ENCODE assay signal across 33 cellular contexts in genomic region chr12:117293510-117293909, GRCh38.
DNase-seq lines count a peak whose midpoint lies in the region; ATAC-seq and TF ChIP-seq lines count a peak whose summit lies in the region.
"Had no signal": no experiment of that assay in that cellular context is flagged by ENCODE, and none has a peak within 500 bp of the region (broad histone marks: within the 10 kb centered on the region; RNA-seq: fewer than 3 reads in every experiment).

No MANE protein-coding gene starts in this region.

- H3K4me1 Mint-ChIP-seq in WTC11: peaks cover 9% of the 10 kb centered on the region; the same call in 1 of the 2 replicates
- H3K4me1 Mint-ChIP-seq in glutamatergic neuron (ENCODE audit: low read depth, unreplicated experiment): peaks cover 17% of the 10 kb centered on the region
- H3K4me1 Mint-ChIP-seq: B cell; CD14-positive monocyte; CD4-positive, alpha-beta memory T cell; CD4-positive, CD25-positive, alpha-beta regulatory T cell; CD8-positive, alpha-beta memory T cell had no signal

- H3K27ac ChIP-seq in HEK293 (ENCODE audit: extremely low read depth, low read depth, low read length): no peak overlapping the region
- H3K27ac ChIP-seq in Karpas-422 (ENCODE audit: low read length): no peak overlapping the region
- no peak overlapping the region for H3K27ac ChIP-seq in PC-9
- H3K27ac ChIP-seq: 22Rv1; A549; BLaER1; BLaER1 treated with 17β-estradiol and CSF1 and Interleukin-3, amounts not matched to agents 10 nM and 100 nM; C4-2B had no signal

- H3K4me1 ChIP-seq in HEK293 (ENCODE audit: control insufficient read depth, insufficient read depth, low read length) (no peaks in the 10 kb centered on the region), Karpas-422 (ENCODE audit: low read length) (peaks cover 16% of the 10 kb centered on the region), PC-9 (replicated peaks; ENCODE audit: insufficient read depth) (no peaks in the 10 kb centered on the region)
- H3K4me1 ChIP-seq: A549, BE2C, BLaER1, Caco-2 had no signal

- H3K9ac ChIP-seq in Karpas-422 (ENCODE audit: low read length): 0 out of 2 replicates have a peak overlapping the region, but pooled peaks have one; percentile 38
- H3K9ac ChIP-seq: BLaER1; BLaER1 treated with 17β-estradiol and CSF1 and Interleukin-3, amounts not matched to agents 10 nM and 100 nM had no signal

- H3K9me3 ChIP-seq in HEK293 (ENCODE audit: control insufficient read depth, insufficient read depth, low read depth, low read length): no peaks in the 10 kb centered on the region
- no peaks in the 10 kb centered on the region for H3K9me3 ChIP-seq in Karpas-422 (ENCODE audit: low read length)
- no peaks in the 10 kb centered on the region for H3K9me3 ChIP-seq in PC-9 (ENCODE audit: insufficient read depth, low read depth)
- H3K9me3 ChIP-seq: BE2C, BLaER1, Caco-2 had no signal

- no peak for ATAC-seq in WTC11
- no peak for ATAC-seq in GM19455 (IDR thresholded peaks at IDR 0.05; ENCODE audit: unreplicated experiment)
- ATAC-seq: A549; CD8-positive, alpha-beta T cell had no signal

- intact Hi-C loops in PC-9 (cut with micrococcal nuclease; ENCODE audit: unreplicated experiment): no loop called here

- CTCF ChIA-PET in HEK293 (lab: Yijun Ruan, JAX) (no interaction called here), WTC11 (lab: Charles Lee) (no interaction called here), PC-9 (lab: Charles Lee) (no interaction called here)

- H3K27ac Mint-ChIP-seq in WTC11 (no peak overlapping the region), glutamatergic neuron (ENCODE audit: unreplicated experiment) (peak overlapping the region; percentile 95)
- H3K27ac Mint-ChIP-seq: B cell; CD14-positive monocyte; CD4-positive, alpha-beta memory T cell; CD4-positive, alpha-beta T cell; CD4-positive, CD25-positive, alpha-beta regulatory T cell; CD8-positive, alpha-beta memory T cell; CD8-positive, alpha-beta T cell had no signal

- H3K27me3 Mint-ChIP-seq in WTC11 (ENCODE audit: low read depth) (peaks cover 3% of the 10 kb centered on the region; the same call in 1 of the 2 replicates), glutamatergic neuron (ENCODE audit: unreplicated experiment) (peaks cover 17% of the 10 kb centered on the region)

- H3K4me3 Mint-ChIP-seq in WTC11: no peak overlapping the region
- H3K4me3 Mint-ChIP-seq in glutamatergic neuron (ENCODE audit: unreplicated experiment): peak overlapping the region; percentile 58
- H3K4me3 Mint-ChIP-seq: B cell; CD4-positive, alpha-beta memory T cell; CD4-positive, alpha-beta T cell; CD4-positive, CD25-positive, alpha-beta regulatory T cell; CD8-positive, alpha-beta memory T cell; CD8-positive, alpha-beta T cell had no signal

- H3K4me2 ChIP-seq in Karpas-422 (ENCODE audit: low read depth, low read length, poor library complexity, severe bottlenecking) (peak overlapping the region; percentile 64), PC-9 (no peak overlapping the region)
- H3K4me2 ChIP-seq: A549, BLaER1 had no signal

- no peaks in the 10 kb centered on the region for H3K79me2 ChIP-seq in Karpas-422 (ENCODE audit: low read length)
- no peaks in the 10 kb centered on the region for H3K79me2 ChIP-seq in PC-9 (ENCODE audit: low read depth)

- H4K20me1 ChIP-seq in Karpas-422 (ENCODE audit: insufficient read depth, low read depth, low read length) (no peaks in the 10 kb centered on the region), PC-9 (ENCODE audit: insufficient read depth) (no peaks in the 10 kb centered on the region)
- H4K20me1 ChIP-seq: BLaER1; BLaER1 treated with 17β-estradiol and CSF1 and Interleukin-3, amounts not matched to agents 10 nM and 100 nM had no signal

- H3K4me3 ChIP-seq in HEK293 (ENCODE audit: low read depth, low read length) (no peak overlapping the region), Karpas-422 (ENCODE audit: low read length) (peak overlapping the region; percentile 33; the same call in 1 of the 2 replicates), PC-9 (no peak overlapping the region)
- H3K4me3 ChIP-seq: A549; BLaER1; BLaER1 treated with 17β-estradiol and CSF1 and Interleukin-3, amounts not matched to agents 10 nM and 100 nM had no signal

- H3K9me3 Mint-ChIP-seq in WTC11 (peaks cover 35% of the 10 kb centered on the region), glutamatergic neuron (ENCODE audit: unreplicated experiment) (peaks cover 8% of the 10 kb centered on the region)
- H3K9me3 Mint-ChIP-seq: CD4-positive, alpha-beta T cell; CD8-positive, alpha-beta T cell had no signal

- H3K27me3 ChIP-seq in Karpas-422 (ENCODE audit: low read length) (no peaks in the 10 kb centered on the region), PC-9 (ENCODE audit: insufficient read depth, low read depth) (peaks cover 65% of the 10 kb centered on the region)
- H3K27me3 ChIP-seq: BLaER1; BLaER1 treated with 17β-estradiol and CSF1 and Interleukin-3, amounts not matched to agents 10 nM and 100 nM had no signal

- H3K36me3 ChIP-seq in HEK293 (ENCODE audit: control insufficient read depth in 2 of 2, insufficient read depth in 1 of 2, low read length in 2 of 2) (no peaks in the 10 kb centered on the region), Karpas-422 (ENCODE audit: insufficient read depth, low read length) (no peaks in the 10 kb centered on the region), PC-9 (ENCODE audit: low read depth) (no peaks in the 10 kb centered on the region)
- H3K36me3 ChIP-seq: BE2C; BLaER1; BLaER1 treated with 17β-estradiol and CSF1 and Interleukin-3, amounts not matched to agents 10 nM and 100 nM had no signal

- no peaks in the 10 kb centered on the region for H3K9me2 ChIP-seq in Karpas-422 (replicated peaks; ENCODE audit: insufficient read depth, low read length)
- H3K9me2 ChIP-seq in PC-9 (ENCODE audit: insufficient read depth): no peaks in the 10 kb centered on the region

- POLR2A ChIA-PET in HEK293 (lab: Yijun Ruan, JAX) (no interaction called here), WTC11 (lab: Charles Lee) (no interaction called here), PC-9 (lab: Charles Lee; ENCODE audit: unreplicated experiment) (no interaction called here)

- H3F3A ChIP-seq in PC-9 (ENCODE audit: insufficient read depth, low read depth): no peaks in the 10 kb centered on the region

- H3K36me3 Mint-ChIP-seq in WTC11 (peaks cover 26% of the 10 kb centered on the region), glutamatergic neuron (ENCODE audit: unreplicated experiment) (peaks cover 9% of the 10 kb centered on the region)
- H3K36me3 Mint-ChIP-seq: CD14-positive monocyte; CD4-positive, alpha-beta memory T cell; CD4-positive, CD25-positive, alpha-beta regulatory T cell; CD8-positive, alpha-beta memory T cell; CD8-positive, alpha-beta T cell had no signal

- BruUV-seq in PC-9 (replicated peaks; lab: Mats Ljungman, UMichigan): no TSS peak

- H2AFZ ChIP-seq in Karpas-422 (ENCODE audit: low read length) (peak overlapping the region; percentile 74; the same call in 1 of the 2 replicates), PC-9 (no peak overlapping the region)

- TF ChIP-seq CTCF in HEK293 (tag by site-specific recombination; IDR thresholded peaks at IDR 0.05) (no peak), WTC11 (IDR thresholded peaks at IDR 0.05) (no peak), glutamatergic neuron (IDR thresholded peaks at IDR 0.05; ENCODE audit: partially characterized antibody, unreplicated experiment) (no peak), PC-9 (conservative IDR thresholded peaks at IDR 0.05) (no peak)

- DNase-seq in Karpas-422 (no peak), WTC11 (ENCODE audit: low spot score) (no peak), glutamatergic neuron (no peak), DMS153 (lab: John Stamatoyannopoulos, UW) (no peak), PC-9 (no peak), NCI-H524 treated with DMSO at 0.1 percent for 48 hours (lab: John Stamatoyannopoulos, UW) (no peak)
- DNase-seq: 8988T; ACHN; AML-193; BE2C; C1 segment of cervical spinal cord; Caco-2; Calu3; CD4-positive, alpha-beta memory T cell; CD4-positive, alpha-beta T cell; CD4-positive, CD25-positive, alpha-beta regulatory T cell; CD8-positive, alpha-beta memory T cell; CD8-positive, alpha-beta T cell; COR-L47; DMS53; DMS79; DMS79 treated with DMSO at 0.1 percent for 48 hours; DND-41; EL had no signal

TF ChIP-seq in HEK293, 187 proteins besides CTCF, POLR2A, EP300 and RAD21:
- TF ChIP-seq REPIN1 (tag by site-specific recombination; IDR thresholded peaks at IDR 0.05; ENCODE audit: low read depth): 0 out of 2 replicates have a peak, but pooled peaks have one; percentile 64
- TF ChIP-seq ZNF394 (tag by site-specific recombination; IDR thresholded peaks at IDR 0.05; ENCODE audit: borderline replicate concordance): no peak

TF ChIP-seq in WTC11, 78 proteins besides CTCF, POLR2A, EP300 and RAD21:
- TF ChIP-seq, protein P1, sequence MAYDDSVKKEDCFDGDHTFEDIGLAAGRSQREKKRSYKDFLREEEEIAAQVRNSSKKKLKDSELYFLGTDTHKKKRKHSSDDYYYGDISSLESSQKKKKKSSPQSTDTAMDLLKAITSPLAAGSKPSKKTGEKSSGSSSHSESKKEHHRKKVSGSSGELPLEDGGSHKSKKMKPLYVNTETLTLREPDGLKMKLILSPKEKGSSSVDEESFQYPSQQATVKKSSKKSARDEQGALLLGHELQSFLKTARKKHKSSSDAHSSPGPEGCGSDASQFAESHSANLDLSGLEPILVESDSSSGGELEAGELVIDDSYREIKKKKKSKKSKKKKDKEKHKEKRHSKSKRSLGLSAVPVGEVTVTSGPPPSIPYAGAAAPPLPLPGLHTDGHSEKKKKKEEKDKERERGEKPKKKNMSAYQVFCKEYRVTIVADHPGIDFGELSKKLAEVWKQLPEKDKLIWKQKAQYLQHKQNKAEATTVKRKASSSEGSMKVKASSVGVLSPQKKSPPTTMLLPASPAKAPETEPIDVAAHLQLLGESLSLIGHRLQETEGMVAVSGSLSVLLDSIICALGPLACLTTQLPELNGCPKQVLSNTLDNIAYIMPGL (CRISPR knock-in tag; IDR thresholded peaks at IDR 0.05): no peak
- TF ChIP-seq HMGA2 (CRISPR knock-in tag; IDR thresholded peaks at IDR 0.05): peak; percentile 59; the same call in 1 of the 2 replicates
